In genomic region chr6:119985952-119986736, GRCh38 we compare ENCODE assay signal across 1 cellular context.
TF ChIP-seq lines count a peak whose summit lies in the region.

No MANE protein-coding gene starts in this region.

TF ChIP-seq in WTC11, 78 proteins besides CTCF, POLR2A, EP300 and RAD21 (continued from another document):
- TF ChIP-seq ZBTB43 (CRISPR knock-in tag; IDR thresholded peaks at IDR 0.05) = no peak
- no peak for TF ChIP-seq ZMAT4 (CRISPR knock-in tag; IDR thresholded peaks at IDR 0.05)
- no peak for TF ChIP-seq SMAD3 (CRISPR knock-in tag; IDR thresholded peaks at IDR 0.05; ENCODE audit: borderline replicate concordance)
- no peak for TF ChIP-seq TEAD4 (CRISPR knock-in tag; IDR thresholded peaks at IDR 0.05)
- TF ChIP-seq EMX1 (CRISPR knock-in tag; IDR thresholded peaks at IDR 0.05) = no peak
- no peak for TF ChIP-seq ZNF263 (CRISPR knock-in tag; IDR thresholded peaks at IDR 0.05; ENCODE audit: low read depth)
- TF ChIP-seq OVOL2 (CRISPR knock-in tag; IDR thresholded peaks at IDR 0.05; ENCODE audit: borderline replicate concordance) = no peak
- TF ChIP-seq MAX (CRISPR knock-in tag; IDR thresholded peaks at IDR 0.05) = no peak
- TF ChIP-seq ARID4B (CRISPR knock-in tag; IDR thresholded peaks at IDR 0.05; ENCODE audit: borderline replicate concordance) = no peak
- TF ChIP-seq ATF1 (CRISPR knock-in tag; IDR thresholded peaks at IDR 0.05) = no peak
- no peak for TF ChIP-seq ATF2 (CRISPR knock-in tag; IDR thresholded peaks at IDR 0.05; ENCODE audit: borderline replicate concordance, low read depth)
- no peak for TF ChIP-seq NFYB (CRISPR knock-in tag; conservative IDR thresholded peaks at IDR 0.05; ENCODE audit: low read depth)
- TF ChIP-seq ZNF138 (CRISPR knock-in tag; conservative IDR thresholded peaks at IDR 0.05) = no peak
TF ChIP-seq in WTC11: peak in this region for 0.
